Comparison of ENCODE assay signal across 18 cellular contexts in the genomic region with DNA sequence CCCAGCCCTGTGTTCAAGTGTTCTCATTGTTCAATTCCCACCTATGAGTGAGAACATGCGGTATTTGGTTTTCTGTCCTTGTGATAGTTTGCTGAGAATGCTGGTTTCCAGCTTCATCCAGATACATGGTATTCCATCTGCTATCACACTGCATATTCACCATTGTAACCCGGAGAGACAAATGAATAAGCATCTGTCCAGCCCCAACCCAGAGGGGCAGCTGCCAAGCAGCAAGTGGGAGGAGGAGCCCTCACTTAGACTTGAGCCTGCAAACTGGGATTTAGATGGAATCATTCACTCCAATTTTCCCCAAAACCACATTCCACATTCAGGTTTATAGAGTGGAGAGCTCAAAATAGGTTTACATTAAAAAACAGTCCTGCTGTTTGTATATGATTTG. TPM values are rescaled to one million over a fixed set of nuclear protein-coding genes. Genes with fewer than 3 reads are reported as not detected.
DNase-seq lines count a peak whose midpoint lies in the region; TF ChIP-seq lines count a peak whose summit lies in the region.
"Had no signal": no experiment of that assay in that cellular context is flagged by ENCODE, and none has a peak within 500 bp of the region (broad histone marks: within the 10 kb centered on the region; RNA-seq: fewer than 3 reads in every experiment).

No MANE protein-coding gene starts in this region.

- no peaks in the 10 kb centered on the region for H3K9me3 ChIP-seq in H9 (ENCODE audit: control insufficient read depth, low read depth, low read length)
- H3K9me3 ChIP-seq: A549, Caco-2 had no signal

- no peak overlapping the region for H2BK5ac ChIP-seq in H9 (ENCODE audit: insufficient read length, low read length)

- peak; percentile 9 for DNase-seq in H9
- DNase-seq in ecto neural progenitor cell (ENCODE audit: low spot score): peak; percentile 17
- peak; percentile 46 for DNase-seq in osteocyte (ENCODE audit: extremely low spot score, unreplicated experiment)
- DNase-seq in SIG-M5 (lab: John Stamatoyannopoulos, UW): no peak
- DNase-seq in NCI-H524 (lab: John Stamatoyannopoulos, UW): no peak
- DNase-seq: AML-193; Caco-2; Calu3; CD4-positive, alpha-beta T cell; CD8-positive, alpha-beta T cell; DMS79 treated with DMSO at 0.1 percent for 48 hours; GF-D8 had no signal

- no peak overlapping the region for H2BK12ac ChIP-seq in H9 (ENCODE audit: insufficient read length, low read depth, low read length)

- H3K9me3 Mint-ChIP-seq in H9 (peaks cover 7 to 10% of the 10 kb centered on the region in 2 experiments; a peak in 4 of 5 replicates), osteocyte (ENCODE audit: unreplicated experiment) (peaks cover 24% of the 10 kb centered on the region)

- H2BK20ac ChIP-seq in H9 (ENCODE audit: low read depth, low read length, poor library complexity, severe bottlenecking): no peak overlapping the region

- no peak overlapping the region for H3K9ac ChIP-seq in H9 (ENCODE audit: extremely low read depth, insufficient read length, low read length)
- H3K9ac ChIP-seq: BLaER1 treated with 17β-estradiol and CSF1 and Interleukin-3, amounts not matched to agents 10 nM and 100 nM had no signal

- H3K27ac Mint-ChIP-seq in H9 (no peak overlapping the region), osteocyte (ENCODE audit: unreplicated experiment) (no peak overlapping the region)
- H3K27ac Mint-ChIP-seq: B cell; CD4-positive, alpha-beta T cell; CD8-positive, alpha-beta T cell had no signal

- H3K14ac ChIP-seq in H9 (ENCODE audit: insufficient read depth, low read length): no peak overlapping the region

- no peak overlapping the region for H3K4ac ChIP-seq in H9 (ENCODE audit: low read depth, low read length)

- H3T11ph ChIP-seq in H9 (ENCODE audit: low read length): no peak overlapping the region

- no peak overlapping the region for H3K4me2 ChIP-seq in H9 (ENCODE audit: insufficient read depth, insufficient read length, low read length)
- H3K4me2 ChIP-seq: A549; BLaER1 treated with 17β-estradiol and CSF1 and Interleukin-3, amounts not matched to agents 10 nM and 100 nM had no signal

- no peak overlapping the region for H4K5ac ChIP-seq in H9 (ENCODE audit: insufficient read length, low read depth, low read length)

- H3K27me3 Mint-ChIP-seq in H9 (ENCODE audit: low read depth) (no peaks in the 10 kb centered on the region; the same call in 1 of the 2 replicates), osteocyte (ENCODE audit: unreplicated experiment) (no peaks in the 10 kb centered on the region)
- H3K27me3 Mint-ChIP-seq: B cell; CD4-positive, alpha-beta T cell had no signal

- no peak overlapping the region for H2AK5ac ChIP-seq in H9 (ENCODE audit: insufficient read length, low read length)

- no peak overlapping the region for H3K4me3 Mint-ChIP-seq in H9
- no peak overlapping the region for H3K4me3 Mint-ChIP-seq in osteocyte (ENCODE audit: unreplicated experiment)
- H3K4me3 Mint-ChIP-seq: B cell; CD4-positive, alpha-beta T cell; CD8-positive, alpha-beta T cell had no signal

- no peak overlapping the region for H2BK15ac ChIP-seq in H9 (ENCODE audit: low read depth, low read length)

- H2BK120ac ChIP-seq in H9 (ENCODE audit: low read depth, low read length, poor library complexity, severe bottlenecking): no peak overlapping the region

- no peaks in the 10 kb centered on the region for H3K23me2 ChIP-seq in H9 (ENCODE audit: insufficient read length, low read depth, low read length, poor library complexity, severe bottlenecking)

- no peaks in the 10 kb centered on the region for H3K27me3 ChIP-seq in H9 (ENCODE audit: insufficient read depth, low read length)
- H3K27me3 ChIP-seq: BLaER1 treated with 17β-estradiol and CSF1 and Interleukin-3, amounts not matched to agents 10 nM and 100 nM had no signal

- no peak overlapping the region for H4K91ac ChIP-seq in H9 (ENCODE audit: insufficient read length, low read depth, low read length)

- H3K36me3 Mint-ChIP-seq in H9 (ENCODE audit: insufficient read depth in 1 of 3, low read depth in 3 of 3): peaks cover 0 to 12% (median 7%) of the 10 kb centered on the region in 3 experiments; a peak in 3 of 7 replicates
- no peaks in the 10 kb centered on the region for H3K36me3 Mint-ChIP-seq in osteocyte (ENCODE audit: unreplicated experiment)
- H3K36me3 Mint-ChIP-seq: CD8-positive, alpha-beta T cell had no signal

- H3K56ac ChIP-seq in H9 (ENCODE audit: insufficient read length, low read depth, low read length): no peak overlapping the region

- no peak overlapping the region for H3K27ac ChIP-seq in H9 (ENCODE audit: insufficient read length, low read depth, low read length)
- H3K27ac ChIP-seq: 22Rv1; A549; BLaER1 treated with 17β-estradiol and CSF1 and Interleukin-3, amounts not matched to agents 10 nM and 100 nM; C4-2B had no signal

- TF ChIP-seq CTCF in H9 (conservative IDR thresholded peaks at IDR 0.05) (no peak), osteocyte (IDR thresholded peaks at IDR 0.05) (no peak)

- H2AFZ ChIP-seq in H9 (ENCODE audit: low read length): no peak overlapping the region

- no peak overlapping the region for H3K18ac ChIP-seq in H9 (ENCODE audit: insufficient read length, low read depth, low read length)

- no CpG with 5 or more reads among the region's 2 CpGs for WGBS in H9 (ENCODE audit: extremely low coverage, insufficient read length, low lambda C conversion rate)

- no peak overlapping the region for H4K8ac ChIP-seq in H9 (replicated peaks; ENCODE audit: insufficient read length, low read depth, low read length)

- no peak overlapping the region for H3K23ac ChIP-seq in H9 (ENCODE audit: insufficient read length, low read depth, low read length)

- H3K4me1 ChIP-seq in H9 (ENCODE audit: insufficient read depth, low read length): peaks cover 5% of the 10 kb centered on the region; the same call in 1 of the 2 replicates
- H3K4me1 ChIP-seq: A549, Caco-2 had no signal

- no peaks in the 10 kb centered on the region for H3K79me2 ChIP-seq in H9 (ENCODE audit: insufficient read depth, low read length)

- H3K4me1 Mint-ChIP-seq in H9 (peaks cover 17 to 22% of the 10 kb centered on the region in 2 experiments), osteocyte (ENCODE audit: unreplicated experiment) (no peaks in the 10 kb centered on the region)
- H3K4me1 Mint-ChIP-seq: B cell had no signal

- H4K20me1 ChIP-seq in H9 (ENCODE audit: control insufficient read depth, insufficient read depth, insufficient read length): no peaks in the 10 kb centered on the region
- H4K20me1 ChIP-seq: BLaER1 treated with 17β-estradiol and CSF1 and Interleukin-3, amounts not matched to agents 10 nM and 100 nM had no signal

- H3K79me1 ChIP-seq in H9 (ENCODE audit: insufficient read depth, low read depth, low read length, poor library complexity, severe bottlenecking): no peaks in the 10 kb centered on the region

RNA-seq across cellular contexts. Expression of a gene that starts 41.6 kb away (rescaled TPM):
- total RNA-seq in H9 (2021) (1.9 and 2.9 TPM in 2 replicates), osteocyte (0.05 TPM in 1 of 2 replicates, not detected in the other)
- total RNA-seq: A172; B cell; Calu3; CD4-positive, alpha-beta T cell; CD8-positive, alpha-beta T cell had no signal

Comparison
In these comparisons a context has a peak if more than half of its experiments do, and no peak if none do; other contexts are left out.
1. DNase-seq: peak in H9 (single experiment), ecto neural progenitor cell (single experiment) and osteocyte (single experiment); none in SIG-M5 (single experiment) and NCI-H524 (0 of 2).